Comparison of ENCODE assay signal across 13 cellular contexts in genomic region chr2:15673919-15674636, GRCh38.
DNase-seq lines count a peak whose midpoint lies in the region; ATAC-seq and TF ChIP-seq lines count a peak whose summit lies in the region.
"Had no signal": no experiment of that assay in that cellular context is flagged by ENCODE, and none has a peak within 500 bp of the region (broad histone marks: within the 10 kb centered on the region; RNA-seq: fewer than 3 reads in every experiment).

No MANE protein-coding gene starts in this region.

- no peaks in the 10 kb centered on the region for H3K36me3 ChIP-seq in fibroblast of lung (ENCODE audit: control insufficient read depth, insufficient read depth, low read length)

- no peaks in the 10 kb centered on the region for H3K27me3 ChIP-seq in fibroblast of lung (ENCODE audit: control insufficient read depth, insufficient read depth, low read length)

- ATAC-seq in HG03432 (IDR thresholded peaks at IDR 0.05; ENCODE audit: unreplicated experiment): no peak
- ATAC-seq: activated CD4-positive, CD25-positive, alpha-beta regulatory T cell treated with anti-CD3 and anti-CD28 coated beads, Interleukin-2, amount 50 U/mL, for 24 hours had no signal

- DNase-seq in DMS53 (lab: John Stamatoyannopoulos, UW) (peak; percentile 85), OCI-M1 (lab: John Stamatoyannopoulos, UW) (peak; percentile 27), fibroblast of lung (ENCODE audit: low read depth in 2 of 2) (peak; percentile 7 to 43), mesothelial cell of epicardium (ENCODE audit: low spot score in 2 of 2, unreplicated experiment in 2 of 2) (no peak), Kasumi-1 (lab: John Stamatoyannopoulos, UW) (no peak), GM19238 (ENCODE audit: insufficient read length, low spot score) (no peak)
- no peak for DNase-seq in activated T-cell treated with anti-CD3 and anti-CD28 coated beads, Interleukin-2, amount 50 U/mL, for 24 hours
- DNase-seq: CD4-positive, alpha-beta memory T cell; cortex of kidney; SHP77 had no signal

- peaks cover 52% of the 10 kb centered on the region for H3K4me1 Mint-ChIP-seq in mesothelial cell of epicardium
- H3K4me1 Mint-ChIP-seq in activated T-cell treated with anti-CD3 and anti-CD28 coated beads, Interleukin-2, amount 50 U/mL, for 24 hours (ENCODE audit: low read depth): no peaks in the 10 kb centered on the region
- H3K4me1 Mint-ChIP-seq: CD4-positive, alpha-beta memory T cell had no signal

- no peak overlapping the region for H3K4me2 ChIP-seq in fibroblast of lung (ENCODE audit: extremely low read depth, insufficient read depth, low read length)

- H3K4me3 ChIP-seq in fibroblast of lung (replicated peaks in 1 of 4; ENCODE audit: control extremely low read depth in 1 of 4, insufficient read depth in 1 of 4, low read depth in 3 of 4, low read length in 4 of 4): no peak overlapping the region

- no peak overlapping the region for H3K27ac ChIP-seq in fibroblast of lung (ENCODE audit: insufficient read depth, low read length)

- H2AFZ ChIP-seq in fibroblast of lung (ENCODE audit: low read length): no peak overlapping the region

- no peaks in the 10 kb centered on the region for H4K20me1 ChIP-seq in fibroblast of lung (ENCODE audit: control insufficient read depth, extremely low read depth, insufficient read depth, low read length)

- TF ChIP-seq CTCF in fibroblast of lung (conservative IDR thresholded peaks at IDR 0.05 in 1 of 2, IDR thresholded peaks at IDR 0.05 in 1 of 2; ENCODE audit: low read depth in 1 of 2, low read length in 2 of 2): no peak
- no peak for TF ChIP-seq CTCF in mesothelial cell of epicardium (IDR thresholded peaks at IDR 0.05; ENCODE audit: unreplicated experiment)

- no peaks in the 10 kb centered on the region for H3K79me2 ChIP-seq in fibroblast of lung (ENCODE audit: control insufficient read depth, insufficient read depth, low read length)

- H3K4me1 ChIP-seq in fibroblast of lung (ENCODE audit: control insufficient read depth, extremely low read depth, insufficient read depth, low read length): no peaks in the 10 kb centered on the region

- no peak overlapping the region for H3K9ac ChIP-seq in fibroblast of lung (ENCODE audit: insufficient read depth, low read length)

- H3K27me3 Mint-ChIP-seq in mesothelial cell of epicardium (ENCODE audit: low read depth): no peaks in the 10 kb centered on the region
- peaks cover 17% of the 10 kb centered on the region for H3K27me3 Mint-ChIP-seq in activated T-cell treated with anti-CD3 and anti-CD28 coated beads, Interleukin-2, amount 50 U/mL, for 24 hours

- no peaks in the 10 kb centered on the region for H3K9me3 ChIP-seq in fibroblast of lung (ENCODE audit: control insufficient read depth, insufficient read depth, low read depth, low read length)

- peak overlapping the region; percentile 96 for H3K27ac Mint-ChIP-seq in mesothelial cell of epicardium
- H3K27ac Mint-ChIP-seq in activated T-cell treated with anti-CD3 and anti-CD28 coated beads, Interleukin-2, amount 50 U/mL, for 24 hours: no peak overlapping the region
- H3K27ac Mint-ChIP-seq: activated T-helper 2 cell treated with anti-CD3 and anti-CD28 coated beads, Interferon-gamma antibody, Interleukin-2, Interleukin-4, amounts not matched to agents 10 μg/mL and 5 μg/mL and 100 μg/mL, durations not matched to agents 14 hours and 24 hours and 36 hours had no signal

- peak overlapping the region; percentile 26 for H3K4me3 Mint-ChIP-seq in mesothelial cell of epicardium
- no peak overlapping the region for H3K4me3 Mint-ChIP-seq in activated T-cell treated with anti-CD3 and anti-CD28 coated beads, Interleukin-2, amount 50 U/mL, for 24 hours
- H3K4me3 Mint-ChIP-seq: CD4-positive, alpha-beta memory T cell had no signal

- H3K9me3 Mint-ChIP-seq in mesothelial cell of epicardium: peaks cover 5% of the 10 kb centered on the region
- no peaks in the 10 kb centered on the region for H3K9me3 Mint-ChIP-seq in activated T-cell treated with anti-CD3 and anti-CD28 coated beads, Interleukin-2, amount 50 U/mL, for 24 hours
- H3K9me3 Mint-ChIP-seq: activated T-helper 2 cell treated with anti-CD3 and anti-CD28 coated beads, Interferon-gamma antibody, Interleukin-2, Interleukin-4, amounts not matched to agents 10 μg/mL and 5 μg/mL and 100 μg/mL, durations not matched to agents 14 hours and 24 hours and 36 hours had no signal

- H3K36me3 Mint-ChIP-seq in mesothelial cell of epicardium: no peaks in the 10 kb centered on the region
- H3K36me3 Mint-ChIP-seq in activated T-cell treated with anti-CD3 and anti-CD28 coated beads, Interleukin-2, amount 50 U/mL, for 24 hours (ENCODE audit: low read depth): no peaks in the 10 kb centered on the region
- H3K36me3 Mint-ChIP-seq: CD4-positive, alpha-beta memory T cell had no signal

Comparison
In these comparisons a context has a peak if more than half of its experiments do, and no peak if none do; other contexts are left out.
1. DNase-seq: peak in DMS53 (single experiment), OCI-M1 (single experiment) and fibroblast of lung (2 of 2); none in mesothelial cell of epicardium (0 of 2), Kasumi-1 (0 of 2), GM19238 (single experiment) and activated T-cell treated with anti-CD3 and anti-CD28 coated beads, Interleukin-2, amount 50 U/mL, for 24 hours (single experiment).